In the genomic region with DNA sequence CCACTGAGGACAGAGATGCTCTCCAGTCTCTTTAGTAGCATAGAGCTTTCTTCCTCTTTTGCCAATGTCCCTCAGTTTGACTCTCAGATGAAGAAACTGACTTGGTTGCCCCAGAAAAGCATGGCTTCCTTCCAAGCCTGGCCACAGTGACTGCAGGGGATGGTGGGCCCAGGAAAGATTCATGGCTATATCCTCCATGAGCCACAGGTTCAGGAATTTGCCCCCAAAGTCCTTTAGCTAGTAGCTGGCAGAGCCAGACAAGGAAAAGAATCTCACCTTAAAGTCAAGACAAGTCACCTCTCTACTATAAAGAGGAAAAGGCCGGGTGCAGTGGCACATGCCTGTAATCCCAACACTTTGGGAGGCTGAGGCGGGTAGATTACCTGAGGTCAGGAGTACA, we compare ENCODE assay signal across 14 cellular contexts.
"Had no signal": no experiment of that assay in that cellular context is flagged by ENCODE, and none has a peak within 500 bp of the region (broad histone marks: within the 10 kb centered on the region; RNA-seq: fewer than 3 reads in every experiment).

No MANE protein-coding gene starts in this region.

- DNase-seq: activated CD4-positive, alpha-beta T cell treated with anti-CD3 and anti-CD28 coated beads, Interleukin-2, amount 10 ng/mL, durations not matched to agents 7 days and 5 days; activated CD8-positive, alpha-beta memory T cell treated with anti-CD3 and anti-CD28 coated beads, Interleukin-2, amount 50 U/mL, for 48 hours; activated effector memory CD4-positive, alpha-beta T cell treated with anti-CD3 and anti-CD28 coated beads, Interleukin-2, amount 50 U/mL, for 16 hours; activated T-cell treated with anti-CD3 and anti-CD28 coated beads, Interleukin-2, amount 50 U/mL, for 48 hours; effector memory CD4-positive, alpha-beta T cell; esophagus squamous epithelium; left cardiac atrium; lower lobe of right lung; natural killer cell; posterior cingulate gyrus; sigmoid colon; stimulated activated naive CD4-positive, alpha-beta T cell treated with Interleukin-2 at 50 U/mL for 16 hours; thyroid gland had no signal

- H3K27ac ChIP-seq: ascending aorta, esophagus squamous epithelium, lower lobe of right lung, sigmoid colon, thyroid gland had no signal

- ATAC-seq: left cardiac atrium, lower lobe of right lung, natural killer cell had no signal

- H3K27me3 ChIP-seq: ascending aorta, esophagus squamous epithelium, sigmoid colon, thyroid gland had no signal

- H3K9me3 ChIP-seq: ascending aorta, esophagus squamous epithelium, lower lobe of right lung, sigmoid colon, thyroid gland had no signal

- H3K4me3 ChIP-seq: ascending aorta, esophagus squamous epithelium, lower lobe of right lung, sigmoid colon, thyroid gland had no signal
